ENCODE assay signal across 21 cellular contexts in genomic region chr1:10753279-10753678, GRCh38. TPM values are rescaled to one million over a fixed set of nuclear protein-coding genes. Genes with fewer than 3 reads are reported as not detected.
DNase-seq lines count a peak whose midpoint lies in the region; ATAC-seq and TF ChIP-seq lines count a peak whose summit lies in the region.
"Had no signal": no experiment of that assay in that cellular context is flagged by ENCODE, and none has a peak within 500 bp of the region (broad histone marks: within the 10 kb centered on the region; RNA-seq: fewer than 3 reads in every experiment).

No MANE protein-coding gene starts in this region.

- DNase-seq in D341Med (ENCODE audit: low spot score) (peak; percentile 82), nephron progenitor cell (no peak), NCI-H526 (lab: John Stamatoyannopoulos, UW) (no peak), GOT3 (lab: John Stamatoyannopoulos, UW) (no peak)
- peak; percentile 35 for DNase-seq in activated CD8-positive, alpha-beta T cell treated with anti-CD3 and anti-CD28 coated beads for 36 hours
- DNase-seq: activated CD4-positive, alpha-beta T cell treated with anti-CD3 and anti-CD28 coated beads, Interleukin-2, amount 10 ng/mL, durations not matched to agents 24 days and 14 days; activated naive CD8-positive, alpha-beta T cell treated with anti-CD3 and anti-CD28 coated beads, Interleukin-2, amount 10 ng/mL, durations not matched to agents 7 days and 5 days; effector CD4-positive, alpha-beta T cell; heart right ventricle; NCI-H1092; NCI-H2227 treated with DMSO at 0.1 percent for 48 hours; nucleus accumbens; SIG-M5; stimulated activated CD4-positive, alpha-beta T cell treated with anti-CD3 and anti-CD28 coated beads, Interleukin-4, amount 100 ng/mL, for 24 hours; T-helper 9 cell; trophoblast cell had no signal

- POLR2A ChIA-PET in activated CD8-positive, alpha-beta T cell treated with anti-CD3 and anti-CD28 coated beads for 36 hours (lab: Charles Lee) = no interaction called here

- H3K4me1 Mint-ChIP-seq in activated CD8-positive, alpha-beta T cell treated with anti-CD3 and anti-CD28 coated beads for 36 hours (ENCODE audit: low read depth) = peaks cover 10% of the 10 kb centered on the region
- H3K4me1 Mint-ChIP-seq in nephron progenitor cell = peaks cover 57% of the 10 kb centered on the region

- TF ChIP-seq CTCF in GM12873 (IDR thresholded peaks at IDR 0.05; ENCODE audit: insufficient read depth, low read depth, low read length, missing control alignments) (peak; percentile 24), nephron progenitor cell (IDR thresholded peaks at IDR 0.05) (peak; percentile 10)
- TF ChIP-seq CTCF in activated CD8-positive, alpha-beta T cell treated with anti-CD3 and anti-CD28 coated beads for 36 hours (IDR thresholded peaks at IDR 0.05) = no peak

- H3K4me3 Mint-ChIP-seq in activated CD8-positive, alpha-beta T cell treated with anti-CD3 and anti-CD28 coated beads for 36 hours = no peak overlapping the region
- no peak overlapping the region for H3K4me3 Mint-ChIP-seq in nephron progenitor cell
- H3K4me3 Mint-ChIP-seq: activated CD4-positive, alpha-beta T cell treated with anti-CD3 and anti-CD28 coated beads, Interleukin-2, amount 10 ng/mL, durations not matched to agents 24 days and 14 days; activated naive CD8-positive, alpha-beta T cell treated with anti-CD3 and anti-CD28 coated beads, Interleukin-2, amount 10 ng/mL, durations not matched to agents 7 days and 5 days; B cell had no signal

- ATAC-seq in activated CD8-positive, alpha-beta T cell treated with anti-CD3 and anti-CD28 coated beads for 36 hours = peak; percentile 43
- ATAC-seq in HG03354 (IDR thresholded peaks at IDR 0.05; ENCODE audit: poor library complexity, severe bottlenecking, unreplicated experiment) (no peak), HG02884 (IDR thresholded peaks at IDR 0.05; ENCODE audit: unreplicated experiment) (no peak)
- ATAC-seq: heart right ventricle, sciatic nerve had no signal

- H3K36me3 Mint-ChIP-seq in activated CD8-positive, alpha-beta T cell treated with anti-CD3 and anti-CD28 coated beads for 36 hours (ENCODE audit: low read depth) = no peaks in the 10 kb centered on the region
- H3K36me3 Mint-ChIP-seq in nephron progenitor cell (ENCODE audit: low read depth) = no peaks in the 10 kb centered on the region
- H3K36me3 Mint-ChIP-seq: activated naive CD8-positive, alpha-beta T cell treated with anti-CD3 and anti-CD28 coated beads, Interleukin-2, amount 10 ng/mL, durations not matched to agents 7 days and 5 days had no signal

- H3K9me3 Mint-ChIP-seq in activated CD8-positive, alpha-beta T cell treated with anti-CD3 and anti-CD28 coated beads for 36 hours = no peaks in the 10 kb centered on the region
- no peaks in the 10 kb centered on the region for H3K9me3 Mint-ChIP-seq in nephron progenitor cell
- H3K9me3 Mint-ChIP-seq: activated CD4-positive, alpha-beta T cell treated with anti-CD3 and anti-CD28 coated beads, Interleukin-2, amount 10 ng/mL, durations not matched to agents 24 days and 14 days; activated naive CD8-positive, alpha-beta T cell treated with anti-CD3 and anti-CD28 coated beads, Interleukin-2, amount 10 ng/mL, durations not matched to agents 7 days and 5 days had no signal

- CTCF ChIA-PET in activated CD8-positive, alpha-beta T cell treated with anti-CD3 and anti-CD28 coated beads for 36 hours (lab: Charles Lee) = no interaction called here

- H3K27me3 Mint-ChIP-seq in activated CD8-positive, alpha-beta T cell treated with anti-CD3 and anti-CD28 coated beads for 36 hours = no peaks in the 10 kb centered on the region
- peaks cover 38% of the 10 kb centered on the region for H3K27me3 Mint-ChIP-seq in nephron progenitor cell (ENCODE audit: low read depth, poor library complexity)
- H3K27me3 Mint-ChIP-seq: activated CD4-positive, alpha-beta T cell treated with anti-CD3 and anti-CD28 coated beads, Interleukin-2, amount 10 ng/mL, durations not matched to agents 24 days and 14 days had no signal

- intact Hi-C loops in activated CD8-positive, alpha-beta T cell treated with anti-CD3 and anti-CD28 coated beads for 36 hours (cut with micrococcal nuclease) = no loop called here

- H3K27ac Mint-ChIP-seq in activated CD8-positive, alpha-beta T cell treated with anti-CD3 and anti-CD28 coated beads for 36 hours = no peak overlapping the region
- no peak overlapping the region for H3K27ac Mint-ChIP-seq in nephron progenitor cell
- H3K27ac Mint-ChIP-seq: activated CD4-positive, alpha-beta T cell treated with anti-CD3 and anti-CD28 coated beads, Interleukin-2, amount 10 ng/mL, durations not matched to agents 24 days and 14 days; activated naive CD8-positive, alpha-beta T cell treated with anti-CD3 and anti-CD28 coated beads, Interleukin-2, amount 10 ng/mL, durations not matched to agents 7 days and 5 days; B cell had no signal

RNA-seq across cellular contexts. Expression of gene CASZ1, which starts 43.2 kb away (rescaled TPM):
- 1 to 10 TPM; 2.9 to 4.1 TPM for total RNA-seq in activated CD8-positive, alpha-beta T cell treated with anti-CD3 and anti-CD28 coated beads for 36 hours

Comparison
In these comparisons a context has a peak if more than half of its experiments do, and no peak if none do; other contexts are left out.
1. DNase-seq: peak in D341Med (single experiment) and activated CD8-positive, alpha-beta T cell treated with anti-CD3 and anti-CD28 coated beads for 36 hours (single experiment); none in nephron progenitor cell (single experiment), NCI-H526 (0 of 2) and GOT3 (single experiment).